Comparison of ENCODE assay signal across 16 cellular contexts in the genomic region with DNA sequence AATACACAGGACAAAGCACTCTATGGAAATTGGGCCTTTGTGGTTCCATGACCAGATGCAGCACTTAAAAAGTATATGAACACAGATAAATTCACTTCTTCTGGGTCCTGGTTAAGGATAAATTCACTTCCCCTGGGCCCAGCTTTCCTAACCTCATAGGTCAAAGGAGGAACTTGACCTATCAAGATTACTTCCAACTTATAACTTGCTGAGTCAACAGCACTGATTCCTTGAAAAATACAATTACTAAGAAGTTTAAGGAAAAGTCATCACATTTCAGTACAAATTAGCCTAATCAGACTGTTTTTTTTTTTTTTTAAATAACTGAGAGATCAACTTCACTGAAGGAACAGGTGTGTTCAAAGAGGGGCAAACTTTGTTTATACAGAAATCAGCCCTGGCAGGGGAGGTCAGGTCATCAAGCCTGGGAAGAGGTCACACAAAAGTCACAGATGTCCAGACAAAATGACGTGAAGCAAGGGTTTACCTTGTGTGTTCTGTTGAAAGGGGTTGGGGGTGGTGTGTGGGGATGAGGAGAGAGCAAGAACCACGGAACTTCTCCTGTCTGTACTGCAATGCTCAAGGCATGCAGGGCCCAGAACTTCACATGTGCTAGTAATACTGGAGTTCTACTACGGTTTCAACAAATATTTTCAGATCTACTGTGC.
"Had no signal": no experiment of that assay in that cellular context is flagged by ENCODE, and none has a peak within 500 bp of the region (broad histone marks: within the 10 kb centered on the region; RNA-seq: fewer than 3 reads in every experiment).

No MANE protein-coding gene starts in this region.

- H3K4me1 Mint-ChIP-seq: activated naive CD4-positive, alpha-beta T cell treated with anti-CD3 and anti-CD28 coated beads, Interleukin-2, amount 50 U/mL, for 24 hours; naive thymus-derived CD4-positive, alpha-beta T cell had no signal

- DNase-seq: activated CD4-positive, alpha-beta T cell treated with anti-CD3 and anti-CD28 coated beads, Interleukin-2, amount 50 U/mL, for 1 hour; activated gamma-delta T cell; activated T-cell treated with anti-CD3 and anti-CD28 coated beads, Interleukin-2, amount 50 U/mL, for 72 hours; effector memory CD8-positive, alpha-beta T cell; head of caudate nucleus; kidney; left lung; naive thymus-derived CD4-positive, alpha-beta T cell; stimulated activated CD4-positive, alpha-beta T cell treated with anti-CD3 and anti-CD28 coated beads, Interleukin-1b, Interleukin-23, amount 100 ng/mL, for 48 hours; stimulated activated CD8-positive, alpha-beta memory T cell treated with anti-CD3 and anti-CD28 coated beads, Interleukin-4, amount 100 ng/mL, for 48 hours; stimulated activated naive CD4-positive, alpha-beta T cell; T-helper 1 cell; T1000; thyroid gland had no signal

- H3K27me3 Mint-ChIP-seq: activated naive CD4-positive, alpha-beta T cell treated with anti-CD3 and anti-CD28 coated beads, Interleukin-2, amount 50 U/mL, for 24 hours; effector memory CD8-positive, alpha-beta T cell; memory B cell; naive thymus-derived CD4-positive, alpha-beta T cell had no signal

- ATAC-seq: activated T-cell treated with anti-CD3 and anti-CD28 coated beads, Interleukin-2, amount 50 U/mL, for 72 hours; effector memory CD8-positive, alpha-beta T cell; left lung; naive thymus-derived CD4-positive, alpha-beta T cell had no signal

- H3K4me3 Mint-ChIP-seq: activated naive CD4-positive, alpha-beta T cell treated with anti-CD3 and anti-CD28 coated beads, Interleukin-2, amount 50 U/mL, for 24 hours; activated T-cell treated with anti-CD3 and anti-CD28 coated beads, Interleukin-2, amount 50 U/mL, for 72 hours; effector memory CD8-positive, alpha-beta T cell; memory B cell; naive thymus-derived CD4-positive, alpha-beta T cell had no signal

- H3K9me3 Mint-ChIP-seq: activated naive CD4-positive, alpha-beta T cell treated with anti-CD3 and anti-CD28 coated beads, Interleukin-2, amount 50 U/mL, for 24 hours; activated T-cell treated with anti-CD3 and anti-CD28 coated beads, Interleukin-2, amount 50 U/mL, for 72 hours; effector memory CD8-positive, alpha-beta T cell; memory B cell had no signal

- H3K27ac Mint-ChIP-seq: activated naive CD4-positive, alpha-beta T cell treated with anti-CD3 and anti-CD28 coated beads, Interleukin-2, amount 50 U/mL, for 24 hours; activated T-cell treated with anti-CD3 and anti-CD28 coated beads, Interleukin-2, amount 50 U/mL, for 72 hours; memory B cell had no signal
